8 cellular contexts compared by ENCODE assay signal in genomic region chr17:33750943-33751701, GRCh38.
DNase-seq lines count a peak whose midpoint lies in the region; ATAC-seq and TF ChIP-seq lines count a peak whose summit lies in the region.

No MANE protein-coding gene starts in this region.

- H3K36me3 ChIP-seq in BJ (ENCODE audit: control insufficient read depth, insufficient read depth, low read length): no peaks in the 10 kb centered on the region
- no peaks in the 10 kb centered on the region for H3K36me3 ChIP-seq in H7 (replicated peaks; ENCODE audit: control insufficient read depth, insufficient read depth, low read length)
- no peaks in the 10 kb centered on the region for H3K36me3 ChIP-seq in OCI-LY3 (replicated peaks; ENCODE audit: low read depth, low read length)

- H3K4me3 Mint-ChIP-seq in neural crest cell: peak overlapping the region; percentile 17
- peak overlapping the region; percentile 5 to 24 for H3K4me3 Mint-ChIP-seq in stimulated activated naive CD8-positive, alpha-beta T cell treated with anti-CD3 and anti-CD28 coated beads, Interleukin-15, amount 100 ng/mL, for 72 hours

- no peaks in the 10 kb centered on the region for H3K4me1 ChIP-seq in OCI-LY3 (ENCODE audit: low read length)

- H3K4me3 ChIP-seq in BJ (ENCODE audit: low read depth, low read length) (no peak overlapping the region), H7 (ENCODE audit: insufficient read depth, low read depth, low read length) (no peak overlapping the region), OCI-LY3 (ENCODE audit: low read length) (peak overlapping the region; percentile 67)

- CTCF ChIA-PET in BJ (lab: Yijun Ruan, JAX): interaction anchor here (0.5 to 5.2 kb wide), 21 partner anchors 9 to 1267 kb away, joined by 3 to 65 read pairs (median 3); no protein-coding TSS in a partner anchor

- peaks cover 70% of the 10 kb centered on the region for H3K27me3 Mint-ChIP-seq in neural crest cell (ENCODE audit: low read depth)
- peaks cover 70% of the 10 kb centered on the region for H3K27me3 Mint-ChIP-seq in stimulated activated naive CD8-positive, alpha-beta T cell treated with anti-CD3 and anti-CD28 coated beads, Interleukin-15, amount 100 ng/mL, for 72 hours

- ATAC-seq in stimulated activated naive CD8-positive, alpha-beta T cell treated with anti-CD3 and anti-CD28 coated beads, Interleukin-15, amount 100 ng/mL, for 72 hours: peak; percentile 73
- no peak for ATAC-seq in GM19455 (IDR thresholded peaks at IDR 0.05; ENCODE audit: unreplicated experiment)

- TF ChIP-seq CTCF in BJ (IDR thresholded peaks at IDR 0.05; ENCODE audit: insufficient read depth, low read depth, low read length) (peak; percentile 91), OCI-LY3 (IDR thresholded peaks at IDR 0.05; ENCODE audit: low read depth, low read length) (peak; percentile 79), neural crest cell (conservative IDR thresholded peaks at IDR 0.05) (peak; percentile 98)

- POLR2A ChIA-PET in BJ (lab: Charles Lee): interaction anchor here (0.6 kb wide), 1 partner anchor 65 kb away, joined by 4 read pairs; no protein-coding TSS in a partner anchor

- H3K27ac Mint-ChIP-seq in neural crest cell (ENCODE audit: unreplicated experiment): peak overlapping the region; percentile 23
- no peak overlapping the region for H3K27ac Mint-ChIP-seq in stimulated activated naive CD8-positive, alpha-beta T cell treated with anti-CD3 and anti-CD28 coated beads, Interleukin-15, amount 100 ng/mL, for 72 hours

- DNase-seq in BJ (ENCODE audit: low read depth) (peak; percentile 5), H7 (peak; percentile 77), fibroblast of the conjunctiva (ENCODE audit: low read depth) (peak; percentile 21), neural crest cell (ENCODE audit: low read depth, low spot score) (peak; percentile 78)
- peak; percentile 31 to 36 for DNase-seq in activated T-helper 1 cell treated with anti-CD3 and anti-CD28 coated beads, Interleukin-2, amount 50 U/mL, for 16 hours (ENCODE audit: low read depth in 1 of 2, low spot score in 1 of 2)
- peak; percentile 61 to 71 for DNase-seq in stimulated activated naive CD8-positive, alpha-beta T cell treated with anti-CD3 and anti-CD28 coated beads, Interleukin-15, amount 100 ng/mL, for 72 hours

- H3K9me3 Mint-ChIP-seq in neural crest cell: no peaks in the 10 kb centered on the region
- H3K9me3 Mint-ChIP-seq in stimulated activated naive CD8-positive, alpha-beta T cell treated with anti-CD3 and anti-CD28 coated beads, Interleukin-15, amount 100 ng/mL, for 72 hours: peaks cover 0 to 9% of the 10 kb centered on the region in 2 donors

- no peaks in the 10 kb centered on the region for H3K27me3 ChIP-seq in BJ (ENCODE audit: control insufficient read depth, insufficient read depth, low read length)
- H3K27me3 ChIP-seq in H7 (ENCODE audit: control insufficient read depth, insufficient read depth, low read length): peaks cover 24% of the 10 kb centered on the region
- H3K27me3 ChIP-seq in OCI-LY3 (ENCODE audit: low read depth, low read length): peaks cover 34% of the 10 kb centered on the region

- H4K20me1 ChIP-seq in OCI-LY3 (ENCODE audit: insufficient read depth, low read length): no peaks in the 10 kb centered on the region

- no peak overlapping the region for H3K27ac ChIP-seq in OCI-LY3 (ENCODE audit: low read length)

- no peaks in the 10 kb centered on the region for H3K79me2 ChIP-seq in OCI-LY3 (ENCODE audit: low read length)

- H3K9me3 ChIP-seq in OCI-LY3 (ENCODE audit: insufficient read depth, low read length): no peaks in the 10 kb centered on the region

- H3K36me3 Mint-ChIP-seq in neural crest cell (ENCODE audit: low read depth): no peaks in the 10 kb centered on the region

- H3K9ac ChIP-seq in OCI-LY3 (ENCODE audit: low read length): no peak overlapping the region

- peaks cover 12% of the 10 kb centered on the region for H3K4me1 Mint-ChIP-seq in neural crest cell
- H3K4me1 Mint-ChIP-seq in stimulated activated naive CD8-positive, alpha-beta T cell treated with anti-CD3 and anti-CD28 coated beads, Interleukin-15, amount 100 ng/mL, for 72 hours: no peaks in the 10 kb centered on the region

- peak overlapping the region; percentile 68 for H3K4me2 ChIP-seq in OCI-LY3 (ENCODE audit: low read length)

- peak overlapping the region; percentile 51; the same call in 1 of the 2 replicates for H2AFZ ChIP-seq in OCI-LY3 (ENCODE audit: low read depth, low read length)

Comparison
In these comparisons a context has a peak if more than half of its experiments do, and no peak if none do; other contexts are left out.
1. DNase-seq: peak in every context shown above with its lines; median percentile 78 in neural crest cell; 77 in H7; 66 in stimulated activated naive CD8-positive, alpha-beta T cell treated with anti-CD3 and anti-CD28 coated beads, Interleukin-15, amount 100 ng/mL, for 72 hours; 34 in activated T-helper 1 cell treated with anti-CD3 and anti-CD28 coated beads, Interleukin-2, amount 50 U/mL, for 16 hours; 21 in fibroblast of the conjunctiva; 5 in BJ.